8 cellular contexts compared by ENCODE assay signal in the genomic region with DNA sequence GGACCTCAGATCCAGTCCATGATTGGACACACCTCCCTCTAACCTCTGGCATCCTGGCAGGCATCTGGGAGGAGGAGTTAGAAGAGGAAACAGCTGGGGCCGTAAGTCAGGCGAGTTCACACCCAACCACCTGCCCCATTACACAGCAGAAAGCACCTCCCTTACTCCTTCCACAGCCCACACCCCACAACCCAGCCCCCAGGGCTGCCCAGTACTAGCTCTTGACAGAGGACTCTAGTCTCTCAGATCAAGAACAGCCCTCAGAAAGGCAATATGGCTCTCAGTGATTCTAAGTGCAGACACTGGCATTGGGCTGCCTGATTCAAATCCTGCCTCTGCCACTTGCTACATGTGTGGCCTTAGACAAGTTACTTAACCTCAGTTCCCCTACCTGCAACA. TPM values are rescaled to one million over a fixed set of nuclear protein-coding genes. Genes with fewer than 3 reads are reported as not detected.
DNase-seq lines count a peak whose midpoint lies in the region; ATAC-seq and TF ChIP-seq lines count a peak whose summit lies in the region.

No MANE protein-coding gene starts in this region.

- peaks cover 15 to 63% (median 32%) of the 10 kb centered on the region in 4 donors for H3K4me1 ChIP-seq in stomach

- peak overlapping the region; percentile 42 for H3K27ac ChIP-seq in epithelial cell of prostate
- peak overlapping the region in 3 of 5 donors; percentile 7 to 28 (median 25) for H3K27ac ChIP-seq in stomach

- no peaks in the 10 kb centered on the region for H3K36me3 ChIP-seq in stomach

- H3K27me3 Mint-ChIP-seq in activated CD8-positive, alpha-beta memory T cell treated with anti-CD3 and anti-CD28 coated beads, Interleukin-2, amount 10 ng/mL, durations not matched to agents 7 days and 5 days: no peaks in the 10 kb centered on the region

- no peak overlapping the region for H3K27ac Mint-ChIP-seq in activated CD8-positive, alpha-beta memory T cell treated with anti-CD3 and anti-CD28 coated beads, Interleukin-2, amount 10 ng/mL, durations not matched to agents 7 days and 5 days

- H3K9me3 Mint-ChIP-seq in activated CD8-positive, alpha-beta memory T cell treated with anti-CD3 and anti-CD28 coated beads, Interleukin-2, amount 10 ng/mL, durations not matched to agents 7 days and 5 days (ENCODE audit: low read depth): no peaks in the 10 kb centered on the region

- 6 to 19% (median 12%) methylated on average over 2 of the region's 2 CpGs; no CpG with 5 or more reads in 1 of the 5 donors for WGBS in stomach, 5 donors
- 28 to 37% methylated on average over 2 of the region's 2 CpGs for whole genome bisulfite sequencing in lower leg skin, 2 donors

- peak; percentile 41 for DNase-seq in activated CD8-positive, alpha-beta memory T cell treated with anti-CD3 and anti-CD28 coated beads, Interleukin-2, amount 10 ng/mL, durations not matched to agents 7 days and 5 days
- DNase-seq in activated CD8-positive, alpha-beta memory T cell treated with anti-CD3 and anti-CD28 coated beads, Interleukin-2, amount 50 U/mL, for 48 hours: no peak
- DNase-seq in LHCN-M2 (ENCODE audit: low read depth) (peak; percentile 78), epithelial cell of prostate (ENCODE audit: low read depth, low spot score) (no peak), stomach (peak; percentile 37), NCI-H1092 treated with DMSO at 0.1 percent for 48 hours (lab: John Stamatoyannopoulos, UW) (no peak), lower leg skin (ENCODE audit: low spot score in 2 of 2) (no peak), NCI-H1105 (lab: John Stamatoyannopoulos, UW) (no peak)

- no peaks in the 10 kb centered on the region for H3K27me3 ChIP-seq in stomach

- CTCF ChIA-PET in activated CD8-positive, alpha-beta memory T cell treated with anti-CD3 and anti-CD28 coated beads, Interleukin-2, amount 10 ng/mL, durations not matched to agents 7 days and 5 days (lab: Charles Lee): no interaction called here

- TF ChIP-seq CTCF in stomach (IDR thresholded peaks at IDR 0.05) (no peak), lower leg skin (IDR thresholded peaks at IDR 0.05) (no peak)

- H3K4me3 ChIP-seq in stomach (no peak overlapping the region), lower leg skin (ENCODE audit: low read depth, poor library complexity, severe bottlenecking) (no peak overlapping the region)

- no peak overlapping the region for H3K4me3 Mint-ChIP-seq in activated CD8-positive, alpha-beta memory T cell treated with anti-CD3 and anti-CD28 coated beads, Interleukin-2, amount 10 ng/mL, durations not matched to agents 7 days and 5 days

- peak; percentile 53 for ATAC-seq in activated CD8-positive, alpha-beta memory T cell treated with anti-CD3 and anti-CD28 coated beads, Interleukin-2, amount 10 ng/mL, durations not matched to agents 7 days and 5 days

- no peaks in the 10 kb centered on the region for H3K9me3 ChIP-seq in stomach

- intact Hi-C loops in stomach (cut with DNase I; ENCODE audit: low total_unique reads) (no loop called here), lower leg skin (cut with DNase I; ENCODE audit: low total_unique reads) (no loop called here)

- H3K4me1 Mint-ChIP-seq in activated CD8-positive, alpha-beta memory T cell treated with anti-CD3 and anti-CD28 coated beads, Interleukin-2, amount 10 ng/mL, durations not matched to agents 7 days and 5 days: peaks cover 16% of the 10 kb centered on the region

- no peaks in the 10 kb centered on the region for H3K36me3 Mint-ChIP-seq in activated CD8-positive, alpha-beta memory T cell treated with anti-CD3 and anti-CD28 coated beads, Interleukin-2, amount 10 ng/mL, durations not matched to agents 7 days and 5 days

- no peak for TF ChIP-seq EP300 in stomach (IDR thresholded peaks at IDR 0.05)

- TF ChIP-seq POLR2A in stomach (IDR thresholded peaks at IDR 0.05) (no peak), lower leg skin (IDR thresholded peaks at IDR 0.05) (no peak)

RNA-seq across cellular contexts. Expression of a gene that starts 34.1 kb away (rescaled TPM):
- total RNA-seq in activated CD8-positive, alpha-beta memory T cell treated with anti-CD3 and anti-CD28 coated beads, Interleukin-2, amount 10 ng/mL, durations not matched to agents 7 days and 5 days: 1 to 10 TPM in 1 of 2 experiments, under 1 TPM in 1; 0.55 to 1.5 TPM
- total RNA-seq in LHCN-M2 (2014; rRNA removed) (27.4 and 28.6 TPM in 2 replicates), stomach (100 to 1,000 TPM in 2 of 5 donors, 10 to 100 TPM in 3; 41.4 to 155 (median 76.9) TPM), lower leg skin (1 to 10 TPM; 4.1 to 9.9 (median 6.5) TPM)
- 29.1 TPM for polyA plus RNA-seq in LHCN-M2 (2012)
- 10 to 100 TPM in 1 of 3 donors, 1 to 10 TPM in 1, under 1 TPM in 1; 0.92 to 26.0 (median 2.8) TPM for polyA plus RNA-seq in stomach

Comparison
In these comparisons a context has a peak if more than half of its experiments do, and no peak if none do; other contexts are left out.
1. DNase-seq: peak in activated CD8-positive, alpha-beta memory T cell treated with anti-CD3 and anti-CD28 coated beads, Interleukin-2, amount 10 ng/mL, durations not matched to agents 7 days and 5 days (single experiment), LHCN-M2 (single experiment) and stomach (single experiment); none in activated CD8-positive, alpha-beta memory T cell treated with anti-CD3 and anti-CD28 coated beads, Interleukin-2, amount 50 U/mL, for 48 hours (single experiment), epithelial cell of prostate (single experiment), NCI-H1092 treated with DMSO at 0.1 percent for 48 hours (single experiment), lower leg skin (0 of 2) and NCI-H1105 (single experiment).